Comparison of ENCODE assay signal across 12 cellular contexts in genomic region chr5:138570871-138571270, GRCh38. TPM values are rescaled to one million over a fixed set of nuclear protein-coding genes. Genes with fewer than 3 reads are reported as not detected.
DNase-seq lines count a peak whose midpoint lies in the region; ATAC-seq and TF ChIP-seq lines count a peak whose summit lies in the region.
"Had no signal": no experiment of that assay in that cellular context is flagged by ENCODE, and none has a peak within 500 bp of the region (broad histone marks: within the 10 kb centered on the region; RNA-seq: fewer than 3 reads in every experiment).

No MANE protein-coding gene starts in this region.

- H3K27ac Mint-ChIP-seq in CD4-positive, CD25-positive, alpha-beta regulatory T cell, result peak overlapping the region in 1 of 3 donors; percentile 67

- POLR2A ChIA-PET in AG04450 (lab: Yijun Ruan, JAX) (interaction anchor here (0.7 kb wide), 2 partner anchors 126 to 156 kb away, joined by 3 to 6 read pairs; no protein-coding TSS in a partner anchor), RWPE1 (lab: Yijun Ruan, JAX; ENCODE audit: low non-redundant PET) (no interaction called here)

- peaks cover 51% of the 10 kb centered on the region for H3K36me3 Mint-ChIP-seq in CD4-positive, CD25-positive, alpha-beta regulatory T cell

- DNase-seq in AG04450 (ENCODE audit: low read depth, low spot score), result no peak
- DNase-seq in CD4-positive, CD25-positive, alpha-beta regulatory T cell, result no peak
- DNase-seq in RWPE1 (ENCODE audit: low spot score), result no peak
- DNase-seq in epithelial cell of prostate (ENCODE audit: low read depth, low spot score), result no peak
- no peak for DNase-seq in T1000 (lab: John Stamatoyannopoulos, UW)
- no peak for DNase-seq in NCI-H128 (lab: John Stamatoyannopoulos, UW; ENCODE audit: unreplicated experiment)
- no peak for DNase-seq in posterior vena cava (ENCODE audit: low spot score)
- DNase-seq: H7, IMR-90, NCI-H1694, NCI-H2107, PC-3 had no signal

- H3K27me3 ChIP-seq in AG04450 (ENCODE audit: control insufficient read depth, insufficient read depth, low read length), result no peaks in the 10 kb centered on the region
- H3K27me3 ChIP-seq in CD4-positive, CD25-positive, alpha-beta regulatory T cell (ENCODE audit: control insufficient read depth, insufficient read depth, low read length), result no peaks in the 10 kb centered on the region

- H3K9me3 ChIP-seq in AG04450 (ENCODE audit: control insufficient read depth, insufficient read depth, low read length), result no peaks in the 10 kb centered on the region
- no peaks in the 10 kb centered on the region for H3K9me3 ChIP-seq in CD4-positive, CD25-positive, alpha-beta regulatory T cell (ENCODE audit: control insufficient read depth in 2 of 2, low read length in 2 of 2)

- H3K4me1 ChIP-seq in CD4-positive, CD25-positive, alpha-beta regulatory T cell (ENCODE audit: control insufficient read depth, insufficient read depth, low read length, poor library complexity, severe bottlenecking), result peaks cover 29% of the 10 kb centered on the region

- H3K27ac ChIP-seq in AG04450 (ENCODE audit: low read depth, low read length) (peak overlapping the region; percentile 0), RWPE1 (peak overlapping the region; percentile 36), epithelial cell of prostate (peak overlapping the region; percentile 96)
- no peak overlapping the region for H3K27ac ChIP-seq in CD4-positive, CD25-positive, alpha-beta regulatory T cell (ENCODE audit: insufficient read depth, low read length, poor library complexity, severe bottlenecking)

- peaks cover 76% of the 10 kb centered on the region for H3K36me3 ChIP-seq in CD4-positive, CD25-positive, alpha-beta regulatory T cell (ENCODE audit: control insufficient read depth, insufficient read depth, low read length)

- no peak for ATAC-seq in CD4-positive, CD25-positive, alpha-beta regulatory T cell (ENCODE audit: low read depth in 2 of 2)
- ATAC-seq: PC-3 had no signal

- intact Hi-C loops in posterior vena cava (cut with DNase I), result loop anchor here in 1 of 2 donors (10.0 kb wide), 2 partner anchors 184 to 694 kb away; partner anchors contain the start of gene CTNNA1

- no peaks in the 10 kb centered on the region for H3K9me3 Mint-ChIP-seq in CD4-positive, CD25-positive, alpha-beta regulatory T cell

- peak overlapping the region in 3 of 4 donors; percentile 5 to 33 (median 27) for H3K4me3 Mint-ChIP-seq in CD4-positive, CD25-positive, alpha-beta regulatory T cell

- TF ChIP-seq CTCF in AG04450 (IDR thresholded peaks at IDR 0.05; ENCODE audit: low read depth, low read length), result no peak
- no peak for TF ChIP-seq CTCF in RWPE1 (conservative IDR thresholded peaks at IDR 0.05; ENCODE audit: low read depth)

- CTCF ChIA-PET in AG04450 (lab: Charles Lee), result no interaction called here
- CTCF ChIA-PET in RWPE1 (lab: Yijun Ruan, JAX), result interaction anchor here (1.3 kb wide), 1 partner anchor 121 kb away, joined by 9 read pairs; no protein-coding TSS in a partner anchor

- no peak overlapping the region for H3K4me3 ChIP-seq in AG04450 (ENCODE audit: low read depth, low read length)
- no peak overlapping the region for H3K4me3 ChIP-seq in CD4-positive, CD25-positive, alpha-beta regulatory T cell (ENCODE audit: low read depth, low read length)

- H3K4me1 Mint-ChIP-seq in CD4-positive, CD25-positive, alpha-beta regulatory T cell, result peaks cover 31 to 72% (median 51%) of the 10 kb centered on the region in 4 donors

- peaks cover 6% of the 10 kb centered on the region for H3K27me3 Mint-ChIP-seq in CD4-positive, CD25-positive, alpha-beta regulatory T cell

RNA-seq across cellular contexts. Expression of gene HSPA9, which starts 4.3 kb away (rescaled TPM):
- polyA plus RNA-seq in AG04450 (2011; rRNA removed), result 194 and 207 TPM in 2 replicates
- 222 and 266 TPM in 2 replicates for polyA minus RNA-seq in AG04450 (2011; rRNA and poly(A)+ RNA removed)
- 276 TPM for total RNA-seq in CD4-positive, CD25-positive, alpha-beta regulatory T cell
- polyA plus RNA-seq in CD4-positive, CD25-positive, alpha-beta regulatory T cell, result 100 to 1,000 TPM; 113 to 129 (median 121) TPM
- 100 to 1,000 TPM; 141 to 160 TPM for total RNA-seq in posterior vena cava

RNA-seq across cellular contexts. Expression of gene ETF1, which starts 27.8 kb away (rescaled TPM):
- polyA plus RNA-seq in AG04450 (2011; rRNA removed), result 85.3 and 107 TPM in 2 replicates
- 55.5 and 80.5 TPM in 2 replicates for polyA minus RNA-seq in AG04450 (2011; rRNA and poly(A)+ RNA removed)
- total RNA-seq in CD4-positive, CD25-positive, alpha-beta regulatory T cell, result 170 TPM
- 10 to 100 TPM; 25.9 to 44.3 (median 32.5) TPM for polyA plus RNA-seq in CD4-positive, CD25-positive, alpha-beta regulatory T cell
- total RNA-seq in posterior vena cava, result 100 to 1,000 TPM in 1 of 2 donors, 10 to 100 TPM in 1; 97.2 to 118 TPM
